6 cellular contexts compared by ENCODE assay signal in genomic region chr5:181189363-181189961, GRCh38. TPM values are rescaled to one million over a fixed set of nuclear protein-coding genes. Genes with fewer than 3 reads are reported as not detected.
A peak's percentile ranks its signal among the peaks of the same experiment; 100 is the strongest.
DNase-seq lines count a peak whose midpoint lies in the region; ATAC-seq and TF ChIP-seq lines count a peak whose summit lies in the region.

No MANE protein-coding gene starts in this region.

- H3K4me2 ChIP-seq in osteoblast (ENCODE audit: insufficient read depth, low read length): peak overlapping the region; percentile 95

- H3K79me2 ChIP-seq in osteoblast (ENCODE audit: insufficient read depth, low read length): no peaks in the 10 kb centered on the region

- no peak for TF ChIP-seq CTCF in osteoblast (IDR thresholded peaks at IDR 0.05; ENCODE audit: extremely low read depth, low read depth, low read length)

- ATAC-seq in GM18861 (IDR thresholded peaks at IDR 0.05; ENCODE audit: unreplicated experiment) (no peak), HG03139 (IDR thresholded peaks at IDR 0.05; ENCODE audit: unreplicated experiment) (no peak)

- peak overlapping the region; percentile 3 for H3K27ac ChIP-seq in osteoblast (ENCODE audit: low read depth, low read length)

- H2AFZ ChIP-seq in osteoblast (ENCODE audit: low read length): peak overlapping the region; percentile 78

- H3K4me1 ChIP-seq in osteoblast (ENCODE audit: insufficient read depth, low read length): peaks cover 24% of the 10 kb centered on the region

- H4K20me1 ChIP-seq in osteoblast (ENCODE audit: insufficient read depth, low read length): peaks cover 3% of the 10 kb centered on the region

- H3K4me3 ChIP-seq in osteoblast (ENCODE audit: insufficient read depth, low read length): peak overlapping the region; percentile 71

- H3K36me3 ChIP-seq in osteoblast (ENCODE audit: insufficient read depth, low read length): no peaks in the 10 kb centered on the region

- no peaks in the 10 kb centered on the region for H3K27me3 ChIP-seq in osteoblast (ENCODE audit: insufficient read depth, low read length)

- DNase-seq in NAMALWA (ENCODE audit: low spot score) (peak; percentile 85), osteoblast (ENCODE audit: insufficient read length, low spot score, missing footprints) (peak; percentile 78), SK-N-DZ (ENCODE audit: low spot score) (no peak)
- DNase-seq in central memory CD4-positive, alpha-beta T cell: peak; percentile 77

- H3K9me3 ChIP-seq in osteoblast (ENCODE audit: low read depth, low read length): no peaks in the 10 kb centered on the region

RNA-seq across cellular contexts. Expression of gene TRIM7, which starts 15.5 kb away (rescaled TPM):
- 0.29 and 0.72 TPM in 2 replicates for total RNA-seq in osteoblast
- 0.17 and 1.8 TPM in 2 replicates for polyA plus RNA-seq in SK-N-DZ (2014; cell fraction: cytosol; rRNA removed)
- 2.4 and 4.4 TPM in 2 replicates for polyA plus RNA-seq in SK-N-DZ (2014; cell fraction: nucleus; rRNA removed)

RNA-seq across cellular contexts. Expression of gene TRIM41, which starts 33.6 kb away (rescaled TPM):
- total RNA-seq in osteoblast: 12.4 and 15.9 TPM in 2 replicates
- 12.7 and 19.2 TPM in 2 replicates for polyA plus RNA-seq in SK-N-DZ (2014; cell fraction: cytosol; rRNA removed)
- polyA plus RNA-seq in SK-N-DZ (2014; cell fraction: nucleus; rRNA removed): 56.8 and 82.1 TPM in 2 replicates

RNA-seq across cellular contexts. Expression of gene OR2V2, which starts 42.1 kb away (rescaled TPM):
- total RNA-seq in osteoblast: not detected in 2 replicates
- not detected in 2 replicates for polyA plus RNA-seq in SK-N-DZ (2014; cell fraction: cytosol; rRNA removed)
- not detected in 2 replicates for polyA plus RNA-seq in SK-N-DZ (2014; cell fraction: nucleus; rRNA removed)

RNA-seq across cellular contexts. Expression of gene RACK1, which starts 54.2 kb away (rescaled TPM):
- 3,800 and 4,007 TPM in 2 replicates for total RNA-seq in osteoblast
- 4,590 and 4,863 TPM in 2 replicates for polyA plus RNA-seq in SK-N-DZ (2014; cell fraction: cytosol; rRNA removed)
- 2,745 and 2,800 TPM in 2 replicates for polyA plus RNA-seq in SK-N-DZ (2014; cell fraction: nucleus; rRNA removed)

RNA-seq across cellular contexts. Expression of gene OR2V1, which starts 58.5 kb away (rescaled TPM):
- total RNA-seq in osteoblast: not detected in 2 replicates
- polyA plus RNA-seq in SK-N-DZ (2014; cell fraction: cytosol; rRNA removed): not detected in 2 replicates
- not detected in 2 replicates for polyA plus RNA-seq in SK-N-DZ (2014; cell fraction: nucleus; rRNA removed)
